Comparison of ENCODE assay signal across 11 cellular contexts in the genomic region with DNA sequence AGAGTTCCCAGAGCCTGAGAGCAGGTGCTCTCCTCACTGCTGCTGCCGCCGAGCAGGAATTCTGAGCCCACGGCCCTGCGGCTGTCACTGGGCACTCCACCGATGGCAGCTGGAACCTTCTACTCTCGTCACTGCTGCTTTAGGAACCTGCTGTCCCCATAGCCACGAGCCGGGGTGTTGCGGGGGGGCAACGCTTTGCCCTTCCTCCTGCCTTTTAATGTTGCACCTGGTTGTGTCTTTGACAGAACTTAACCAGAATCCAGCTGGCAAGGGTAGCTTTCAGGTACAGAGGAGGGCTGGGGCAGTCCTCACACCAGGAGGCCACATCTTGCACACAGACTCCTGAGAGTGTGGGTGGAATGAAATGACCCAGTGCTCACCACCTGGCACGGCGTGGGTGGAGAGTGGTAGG. TPM values are rescaled to one million over a fixed set of nuclear protein-coding genes. Genes with fewer than 3 reads are reported as not detected.
DNase-seq lines count a peak whose midpoint lies in the region; ATAC-seq and TF ChIP-seq lines count a peak whose summit lies in the region.
"Had no signal": no experiment of that assay in that cellular context is flagged by ENCODE, and none has a peak within 500 bp of the region (broad histone marks: within the 10 kb centered on the region; RNA-seq: fewer than 3 reads in every experiment).

No MANE protein-coding gene starts in this region.

- ATAC-seq in GM18870 (IDR thresholded peaks at IDR 0.05; ENCODE audit: unreplicated experiment): peak; percentile 36
- ATAC-seq in HG02678 (IDR thresholded peaks at IDR 0.05; ENCODE audit: unreplicated experiment): peak; percentile 70
- no peak for ATAC-seq in HG02759 (IDR thresholded peaks at IDR 0.05; ENCODE audit: unreplicated experiment)

- H3K4ac ChIP-seq in trophoblast cell (ENCODE audit: low read depth, low read length): no peak overlapping the region

- no peak overlapping the region for H2BK120ac ChIP-seq in trophoblast cell (ENCODE audit: insufficient read depth, low read length, poor library complexity)

- H3K4me1 Mint-ChIP-seq in activated T-helper 1 cell treated with anti-CD3 and anti-CD28 coated beads, Interleukin-12 subunit alpha, Interleukin-12 subunit beta, Interleukin-2, Interleukin-4 antibody, amounts not matched to agents 30 ng/mL and 10 ng/mL and 1 ng/mL, durations not matched to agents 14 hours and 24 hours and 36 hours (ENCODE audit: low read depth): peaks cover 94% of the 10 kb centered on the region

- H3K9me3 Mint-ChIP-seq in activated T-helper 1 cell treated with anti-CD3 and anti-CD28 coated beads, Interleukin-12 subunit alpha, Interleukin-12 subunit beta, Interleukin-2, Interleukin-4 antibody, amounts not matched to agents 30 ng/mL and 10 ng/mL and 1 ng/mL, durations not matched to agents 14 hours and 24 hours and 36 hours: no peaks in the 10 kb centered on the region

- no peak overlapping the region for H4K91ac ChIP-seq in trophoblast cell (ENCODE audit: low read depth, low read length)

- no peak for TF ChIP-seq CTCF in GM10266 (IDR thresholded peaks at IDR 0.05; ENCODE audit: control insufficient read depth, insufficient read depth, low read depth, missing control alignments)

- no peaks in the 10 kb centered on the region for H3K27me3 Mint-ChIP-seq in activated T-helper 1 cell treated with anti-CD3 and anti-CD28 coated beads, Interleukin-12 subunit alpha, Interleukin-12 subunit beta, Interleukin-2, Interleukin-4 antibody, amounts not matched to agents 30 ng/mL and 10 ng/mL and 1 ng/mL, durations not matched to agents 14 hours and 24 hours and 36 hours (ENCODE audit: insufficient read depth)

- H3K36me3 ChIP-seq in trophoblast cell (ENCODE audit: control insufficient read depth in 1 of 2, insufficient read depth in 2 of 2, low read length in 2 of 2): peaks cover 2 to 6% of the 10 kb centered on the region in 2 experiments

- peak overlapping the region; percentile 30 for H3K27ac Mint-ChIP-seq in activated T-helper 1 cell treated with anti-CD3 and anti-CD28 coated beads, Interleukin-12 subunit alpha, Interleukin-12 subunit beta, Interleukin-2, Interleukin-4 antibody, amounts not matched to agents 30 ng/mL and 10 ng/mL and 1 ng/mL, durations not matched to agents 14 hours and 24 hours and 36 hours

- no peak overlapping the region for H3K9ac ChIP-seq in trophoblast cell (ENCODE audit: low read length)

- H2AK5ac ChIP-seq in trophoblast cell (ENCODE audit: low read length): no peak overlapping the region

- no peak overlapping the region for H3K4me2 ChIP-seq in trophoblast cell (ENCODE audit: low read length)

- no peak overlapping the region for H4K8ac ChIP-seq in trophoblast cell (ENCODE audit: low read depth, low read length)

- no peak overlapping the region for H2AFZ ChIP-seq in trophoblast cell (ENCODE audit: insufficient read depth, low read length, poor library complexity)

- H3K79me1 ChIP-seq in trophoblast cell (ENCODE audit: low read length): no peaks in the 10 kb centered on the region

- no peak overlapping the region for H3K23ac ChIP-seq in trophoblast cell (ENCODE audit: low read length)

- H3K27ac ChIP-seq in trophoblast cell (ENCODE audit: low read depth, low read length): no peak overlapping the region

- no CpG with 5 or more reads among the region's 12 CpGs for WGBS in trophoblast cell (ENCODE audit: extremely low coverage, insufficient coverage, insufficient read length)

- H2BK12ac ChIP-seq in trophoblast cell (ENCODE audit: low read length): no peak overlapping the region

- H3K36me3 Mint-ChIP-seq in activated T-helper 1 cell treated with anti-CD3 and anti-CD28 coated beads, Interleukin-12 subunit alpha, Interleukin-12 subunit beta, Interleukin-2, Interleukin-4 antibody, amounts not matched to agents 30 ng/mL and 10 ng/mL and 1 ng/mL, durations not matched to agents 14 hours and 24 hours and 36 hours (ENCODE audit: low read depth): peaks cover 33% of the 10 kb centered on the region

- H3K4me3 ChIP-seq in trophoblast cell (ENCODE audit: low read depth, low read length): peak overlapping the region; percentile 26

- no peak overlapping the region for H2BK5ac ChIP-seq in trophoblast cell (ENCODE audit: low read depth, low read length, poor library complexity)

- H3K79me2 ChIP-seq in trophoblast cell (ENCODE audit: control insufficient read depth, insufficient read depth, low read length, poor library complexity): peaks cover 8% of the 10 kb centered on the region

- no peak overlapping the region for H3K14ac ChIP-seq in trophoblast cell (ENCODE audit: low read length)

- no peak overlapping the region for H4K12ac ChIP-seq in trophoblast cell (ENCODE audit: low read depth, low read length)

- no peak for DNase-seq in activated T-helper 1 cell treated with anti-CD3 and anti-CD28 coated beads, Interleukin-12 subunit alpha, Interleukin-12 subunit beta, Interleukin-2, Interleukin-4 antibody, amounts not matched to agents 30 ng/mL and 10 ng/mL and 1 ng/mL, durations not matched to agents 14 hours and 24 hours and 36 hours (ENCODE audit: low spot score)
- DNase-seq in trophoblast cell (no peak), GM10266 (ENCODE audit: extremely low spot score) (no peak), GM19238 (ENCODE audit: insufficient read length, low spot score) (no peak)
- DNase-seq in NK-92 treated with Interleukin-12 subunit alpha and Interleukin-12 subunit beta, amount 100 ng/mL, for 24 hours (lab: John Stamatoyannopoulos, UW): no peak
- DNase-seq: central memory CD4-positive, alpha-beta T cell; retina; SHP77 treated with DMSO at 0.1 percent for 48 hours had no signal

- no peaks in the 10 kb centered on the region for H3K9me3 ChIP-seq in trophoblast cell (ENCODE audit: insufficient read depth, low read depth, low read length)

- H3K4me1 ChIP-seq in trophoblast cell (ENCODE audit: control insufficient read depth in 1 of 2, insufficient read depth in 2 of 2, low read length in 2 of 2): no peaks in the 10 kb centered on the region

- intact Hi-C loops in activated T-helper 1 cell treated with anti-CD3 and anti-CD28 coated beads, Interleukin-12 subunit alpha, Interleukin-12 subunit beta, Interleukin-2, Interleukin-4 antibody, amounts not matched to agents 30 ng/mL and 10 ng/mL and 1 ng/mL, durations not matched to agents 14 hours and 24 hours and 36 hours (cut with micrococcal nuclease): loop anchor here (1.0 to 2.0 kb wide), 4 partner anchors 13 to 200 kb away; no protein-coding TSS in a partner anchor

- peak overlapping the region; percentile 40 for H3K4me3 Mint-ChIP-seq in activated T-helper 1 cell treated with anti-CD3 and anti-CD28 coated beads, Interleukin-12 subunit alpha, Interleukin-12 subunit beta, Interleukin-2, Interleukin-4 antibody, amounts not matched to agents 30 ng/mL and 10 ng/mL and 1 ng/mL, durations not matched to agents 14 hours and 24 hours and 36 hours

- no peaks in the 10 kb centered on the region for H3K27me3 ChIP-seq in trophoblast cell (ENCODE audit: insufficient read depth, low read length)

- H3K18ac ChIP-seq in trophoblast cell (ENCODE audit: low read length): no peak overlapping the region

RNA-seq across cellular contexts. Expression of a gene that starts 32.4 kb away (rescaled TPM):
- 79.9 and 86.8 TPM in 2 replicates for total RNA-seq in activated T-helper 1 cell treated with anti-CD3 and anti-CD28 coated beads, Interleukin-12 subunit alpha, Interleukin-12 subunit beta, Interleukin-2, Interleukin-4 antibody, amounts not matched to agents 30 ng/mL and 10 ng/mL and 1 ng/mL, durations not matched to agents 14 hours and 24 hours and 36 hours
- 48.7 and 51.4 TPM in 2 replicates for polyA plus RNA-seq in trophoblast cell (2013)
